15 cellular contexts compared by ENCODE assay signal in the genomic region with DNA sequence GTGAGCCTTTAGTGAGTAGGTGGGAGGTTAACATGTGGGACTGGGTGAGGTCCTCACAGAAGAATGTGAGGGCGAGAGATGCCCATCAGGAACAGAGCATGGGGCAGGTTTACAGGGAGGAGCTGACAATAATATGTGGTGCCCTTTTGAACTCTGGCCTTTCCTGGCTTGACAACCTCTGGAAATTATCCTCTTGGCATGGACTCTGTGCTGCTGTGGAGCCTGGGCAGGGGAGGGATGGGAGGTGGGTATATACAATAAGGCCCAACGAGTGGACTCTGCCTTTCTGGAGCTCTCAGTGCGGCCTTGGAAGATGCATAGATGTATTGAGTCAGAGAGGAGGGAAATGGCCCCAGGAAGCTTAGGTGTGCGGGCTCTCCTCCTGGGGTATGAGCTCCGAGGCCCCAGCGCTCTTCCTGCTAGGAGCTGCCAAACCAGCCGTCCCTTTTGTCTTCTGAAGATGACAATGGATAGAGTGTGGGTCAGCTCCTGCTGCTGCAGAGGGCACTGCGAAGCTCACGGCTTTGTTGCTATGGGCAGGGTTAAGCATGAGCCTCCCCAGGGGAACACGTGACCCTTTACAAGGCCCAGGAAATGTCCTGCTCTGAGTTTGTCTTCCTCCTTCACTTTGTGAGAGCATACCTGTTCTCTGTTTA. TPM values are rescaled to one million over a fixed set of nuclear protein-coding genes. Genes with fewer than 3 reads are reported as not detected.
DNase-seq lines count a peak whose midpoint lies in the region; ATAC-seq and TF ChIP-seq lines count a peak whose summit lies in the region.
"Had no signal": no experiment of that assay in that cellular context is flagged by ENCODE, and none has a peak within 500 bp of the region (broad histone marks: within the 10 kb centered on the region; RNA-seq: fewer than 3 reads in every experiment).

No MANE protein-coding gene starts in this region.

- H3K4me3 ChIP-seq in adrenal gland (no peak overlapping the region), lower lobe of right lung (no peak overlapping the region), testis (no peak overlapping the region)

- peaks cover 73% of the 10 kb centered on the region for H3K4me1 Mint-ChIP-seq in activated naive CD4-positive, alpha-beta T cell treated with anti-CD3 and anti-CD28 coated beads, Interleukin-2, amount 50 U/mL, for 24 hours
- H3K4me1 Mint-ChIP-seq in activated CD4-positive, alpha-beta T cell treated with anti-CD3 and anti-CD28 coated beads, Interleukin-2, amount 10 ng/mL, durations not matched to agents 7 days and 5 days, result peaks cover 56% of the 10 kb centered on the region

- no peaks in the 10 kb centered on the region for H3K27me3 ChIP-seq in adrenal gland
- no peaks in the 10 kb centered on the region for H3K27me3 ChIP-seq in lower lobe of right lung (ENCODE audit: low read depth)
- H3K27me3 ChIP-seq in testis, result no peaks in the 10 kb centered on the region

- POLR2A ChIA-PET in activated CD4-positive, alpha-beta T cell treated with anti-CD3 and anti-CD28 coated beads, Interleukin-2, amount 10 ng/mL, durations not matched to agents 7 days and 5 days (lab: Charles Lee), result interaction anchor here (1.1 kb wide), 1 partner anchor 9 kb away, joined by 4 read pairs; the partner anchor contains the start of gene PSD4

- peak; percentile 45 to 72 for ATAC-seq in lower lobe of right lung
- ATAC-seq: activated naive CD4-positive, alpha-beta T cell treated with anti-CD3 and anti-CD28 coated beads, Interleukin-2, amount 50 U/mL, for 72 hours; Panc1 had no signal

- peak overlapping the region; percentile 97 for H3K27ac Mint-ChIP-seq in activated naive CD4-positive, alpha-beta T cell treated with anti-CD3 and anti-CD28 coated beads, Interleukin-2, amount 50 U/mL, for 24 hours
- H3K27ac Mint-ChIP-seq in activated CD4-positive, alpha-beta T cell treated with anti-CD3 and anti-CD28 coated beads, Interleukin-2, amount 10 ng/mL, durations not matched to agents 7 days and 5 days, result no peak overlapping the region
- H3K27ac Mint-ChIP-seq: progenitor cell of endocrine pancreas had no signal

- CTCF ChIA-PET in activated CD4-positive, alpha-beta T cell treated with anti-CD3 and anti-CD28 coated beads, Interleukin-2, amount 10 ng/mL, durations not matched to agents 7 days and 5 days (lab: Charles Lee), result interaction anchor here (0.6 to 1.6 kb wide), 8 partner anchors 9 to 455 kb away, joined by 3 to 10 read pairs (median 3); partner anchors contain the start of gene PSD4

- H3K9me3 ChIP-seq in adrenal gland (replicated peaks in 1 of 3), result no peaks in the 10 kb centered on the region
- no peaks in the 10 kb centered on the region for H3K9me3 ChIP-seq in lower lobe of right lung
- no peaks in the 10 kb centered on the region for H3K9me3 ChIP-seq in testis
- H3K9me3 ChIP-seq: Caco-2 had no signal

- no peak for TF ChIP-seq POLR2A in adrenal gland (IDR thresholded peaks at IDR 0.05)
- no peak for TF ChIP-seq POLR2A in testis (IDR thresholded peaks at IDR 0.05)

- no peaks in the 10 kb centered on the region for H3K9me3 Mint-ChIP-seq in activated naive CD4-positive, alpha-beta T cell treated with anti-CD3 and anti-CD28 coated beads, Interleukin-2, amount 50 U/mL, for 24 hours
- peaks cover 3% of the 10 kb centered on the region for H3K9me3 Mint-ChIP-seq in activated CD4-positive, alpha-beta T cell treated with anti-CD3 and anti-CD28 coated beads, Interleukin-2, amount 10 ng/mL, durations not matched to agents 7 days and 5 days
- H3K9me3 Mint-ChIP-seq: activated naive CD4-positive, alpha-beta T cell treated with anti-CD3 and anti-CD28 coated beads, Interleukin-2, amount 50 U/mL, for 72 hours had no signal

- intact Hi-C loops in adrenal gland (cut with DNase I) (no loop called here), lower lobe of right lung (cut with DNase I) (no loop called here), testis (cut with DNase I; ENCODE audit: low total_unique reads) (no loop called here)

- H3K36me3 ChIP-seq in adrenal gland (replicated peaks in 1 of 2) (no peaks in the 10 kb centered on the region), lower lobe of right lung (no peaks in the 10 kb centered on the region), testis (ENCODE audit: low read depth, missing control alignments) (no peaks in the 10 kb centered on the region)

- peak overlapping the region; percentile 47 to 94 (median 79) for H3K27ac ChIP-seq in adrenal gland
- no peak overlapping the region for H3K27ac ChIP-seq in lower lobe of right lung
- H3K27ac ChIP-seq in testis, result no peak overlapping the region

- in situ Hi-C loops in GM13977 (cut with MboI; ENCODE audit: low pct_unique_long_range_greater_than_20kb, low sequenced_read_pairs, unreplicated experiment), result no loop called here

- H3K4me3 Mint-ChIP-seq in activated naive CD4-positive, alpha-beta T cell treated with anti-CD3 and anti-CD28 coated beads, Interleukin-2, amount 50 U/mL, for 24 hours, result no peak overlapping the region
- H3K4me3 Mint-ChIP-seq in activated CD4-positive, alpha-beta T cell treated with anti-CD3 and anti-CD28 coated beads, Interleukin-2, amount 10 ng/mL, durations not matched to agents 7 days and 5 days, result no peak overlapping the region

- peaks cover 25 to 36% of the 10 kb centered on the region in 2 donors for H3K4me1 ChIP-seq in adrenal gland (replicated peaks in 1 of 2)
- H3K4me1 ChIP-seq in lower lobe of right lung, result peaks cover 21% of the 10 kb centered on the region
- peaks cover 10% of the 10 kb centered on the region for H3K4me1 ChIP-seq in testis

- DNase-seq in activated naive CD4-positive, alpha-beta T cell treated with anti-CD3 and anti-CD28 coated beads, Interleukin-2, amount 50 U/mL, for 16 hours, result no peak
- DNase-seq in adrenal gland, result peak in 5 of 7 donors; percentile 18 to 68 (median 59)
- no peak for DNase-seq in lower lobe of right lung
- peak; percentile 44 for DNase-seq in testis
- no peak for DNase-seq in NCI-H1436 (lab: John Stamatoyannopoulos, UW)
- DNase-seq in activated CD4-positive, alpha-beta T cell treated with anti-CD3 and anti-CD28 coated beads, Interleukin-2, amount 10 ng/mL, durations not matched to agents 7 days and 5 days, result no peak
- no peak for DNase-seq in GM13977 (ENCODE audit: low spot score)
- DNase-seq: Caco-2 had no signal

- TF ChIP-seq CTCF in adrenal gland (IDR thresholded peaks at IDR 0.05) (no peak), lower lobe of right lung (IDR thresholded peaks at IDR 0.05) (no peak), testis (IDR thresholded peaks at IDR 0.05) (no peak), GM13977 (IDR thresholded peaks at IDR 0.05; ENCODE audit: extremely low read depth, insufficient read depth, missing control alignments) (no peak)

- WGBS in adrenal gland, 4 donors, result 46 to 54% (median 50%) methylated on average over 9 to 10 of the region's 10 CpGs
- 64 to 75% methylated on average over 4 to 10 of the region's 10 CpGs for WGBS in testis, 2 donors

- no peaks in the 10 kb centered on the region for H3K27me3 Mint-ChIP-seq in activated naive CD4-positive, alpha-beta T cell treated with anti-CD3 and anti-CD28 coated beads, Interleukin-2, amount 50 U/mL, for 24 hours
- H3K27me3 Mint-ChIP-seq in activated CD4-positive, alpha-beta T cell treated with anti-CD3 and anti-CD28 coated beads, Interleukin-2, amount 10 ng/mL, durations not matched to agents 7 days and 5 days, result no peaks in the 10 kb centered on the region
- H3K27me3 Mint-ChIP-seq: progenitor cell of endocrine pancreas had no signal

- peaks cover 3% of the 10 kb centered on the region for H3K36me3 Mint-ChIP-seq in activated naive CD4-positive, alpha-beta T cell treated with anti-CD3 and anti-CD28 coated beads, Interleukin-2, amount 50 U/mL, for 24 hours
- peaks cover 12% of the 10 kb centered on the region for H3K36me3 Mint-ChIP-seq in activated CD4-positive, alpha-beta T cell treated with anti-CD3 and anti-CD28 coated beads, Interleukin-2, amount 10 ng/mL, durations not matched to agents 7 days and 5 days (ENCODE audit: low read depth)

RNA-seq across cellular contexts. Expression of gene PSD4, which starts 8.7 kb away (rescaled TPM):
- total RNA-seq in adrenal gland (100 to 1,000 TPM in 4 of 8 donors, 10 to 100 TPM in 4; 62.7 to 164 (median 93.5) TPM), lower lobe of right lung (43.2 TPM), testis (10 to 100 TPM; 18.7 to 35.9 TPM)
- polyA plus RNA-seq in adrenal gland (10 to 100 TPM; 21.1 to 60.2 (median 31.8) TPM), testis (ENCODE audit: insufficient read depth, low read depth, low replicate concordance) (22.8 TPM)
- total RNA-seq in activated CD4-positive, alpha-beta T cell treated with anti-CD3 and anti-CD28 coated beads, Interleukin-2, amount 10 ng/mL, durations not matched to agents 7 days and 5 days, result 100 to 1,000 TPM; 329 to 335 TPM

RNA-seq across cellular contexts. Expression of gene IL1RN, which starts 37.7 kb away (rescaled TPM):
- total RNA-seq in adrenal gland, result 1 to 10 TPM in 4 of 8 donors, under 1 TPM in 2, not detected in 2; 0.42 to 6.1 (median 1.1) TPM
- polyA plus RNA-seq in adrenal gland, result 1 to 10 TPM; 1.4 to 2.6 (median 2.5) TPM
- total RNA-seq in lower lobe of right lung, result 20.1 TPM
- total RNA-seq in testis, result 1 to 10 TPM; 3.2 to 5.6 TPM
- polyA plus RNA-seq in testis (ENCODE audit: insufficient read depth, low read depth, low replicate concordance), result 18.4 TPM
- under 1 TPM; 0.37 to 0.48 TPM for total RNA-seq in activated CD4-positive, alpha-beta T cell treated with anti-CD3 and anti-CD28 coated beads, Interleukin-2, amount 10 ng/mL, durations not matched to agents 7 days and 5 days
- total RNA-seq: A673, Caco-2, fibroblast of villous mesenchyme, LHCN-M2, progenitor cell of endocrine pancreas had no signal

Comparison
In these comparisons a context has a peak if more than half of its experiments do, and no peak if none do; other contexts are left out.
1. DNase-seq: peak in adrenal gland (5 of 7) and testis (single experiment); none in activated naive CD4-positive, alpha-beta T cell treated with anti-CD3 and anti-CD28 coated beads, Interleukin-2, amount 50 U/mL, for 16 hours (single experiment), lower lobe of right lung (single experiment), NCI-H1436 (single experiment), activated CD4-positive, alpha-beta T cell treated with anti-CD3 and anti-CD28 coated beads, Interleukin-2, amount 10 ng/mL, durations not matched to agents 7 days and 5 days (single experiment) and GM13977 (single experiment).
2. H3K27ac ChIP-seq: peak in adrenal gland (5 of 5); none in lower lobe of right lung (single experiment) and testis (0 of 2).